Comparison of ENCODE assay signal across 9 cellular contexts in the genomic region with DNA sequence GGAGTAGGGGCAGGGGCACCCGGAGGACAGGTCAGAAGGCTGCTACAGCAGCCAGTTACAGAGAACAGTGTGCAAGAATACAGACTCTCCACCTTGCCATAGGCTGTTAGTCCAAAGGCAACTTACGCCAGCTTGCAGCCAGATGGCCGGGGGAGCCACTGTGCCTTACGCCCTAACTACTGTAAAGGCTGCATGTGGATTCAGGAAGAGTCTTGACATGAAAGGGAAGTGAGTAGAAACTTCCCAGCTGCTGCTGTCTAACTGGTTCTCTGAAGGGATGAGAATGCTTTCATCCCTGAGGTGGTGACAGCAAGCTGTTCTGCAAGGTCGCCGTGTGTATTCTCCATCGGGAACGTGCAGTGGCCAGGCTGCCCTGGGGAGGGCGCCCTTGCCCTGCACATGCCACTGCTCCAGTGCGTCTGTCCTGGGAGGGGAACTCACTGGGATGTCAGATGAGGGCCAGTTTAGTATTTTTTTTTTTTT. TPM values are rescaled to one million over a fixed set of nuclear protein-coding genes. Genes with fewer than 3 reads are reported as not detected.
A peak's percentile ranks its signal among the peaks of the same experiment; 100 is the strongest.
DNase-seq lines count a peak whose midpoint lies in the region; ATAC-seq and TF ChIP-seq lines count a peak whose summit lies in the region.
"Had no signal": no experiment of that assay in that cellular context is flagged by ENCODE, and none has a peak within 500 bp of the region (broad histone marks: within the 10 kb centered on the region; RNA-seq: fewer than 3 reads in every experiment).

No MANE protein-coding gene starts in this region.

- intact Hi-C loops in uterus (cut with DNase I; ENCODE audit: low total_unique reads): no loop called here

- DNase-seq in NCI-H2196 (lab: John Stamatoyannopoulos, UW; ENCODE audit: unreplicated experiment) (peak; percentile 30), NCI-H2196 treated with DMSO at 0.1 percent for 48 hours (lab: John Stamatoyannopoulos, UW; ENCODE audit: unreplicated experiment) (no peak), NCI-H69 (lab: John Stamatoyannopoulos, UW) (peak; percentile 46), cerebellar cortex (ENCODE audit: low spot score) (peak; percentile 48), lung (ENCODE audit: low spot score) (no peak), uterus (peak in 1 of 2 donors; percentile 21), cerebellar nuclear complex (lab: John Stamatoyannopoulos, UW) (no peak), OCI-M2 (lab: John Stamatoyannopoulos, UW; ENCODE audit: unreplicated experiment) (no peak)

- H3K36me3 ChIP-seq in lung (ENCODE audit: control insufficient read depth in 2 of 2, insufficient read depth in 2 of 2, low read length in 2 of 2) (peaks cover 0 to 5% of the 10 kb centered on the region in 2 donors), uterus (no peaks in the 10 kb centered on the region)

- H3K27ac ChIP-seq in lung (ENCODE audit: low read depth in 1 of 2, low read length in 1 of 2): no peak overlapping the region
- no peak overlapping the region for H3K27ac ChIP-seq in uterus
- H3K27ac ChIP-seq: BLaER1 treated with 17β-estradiol and CSF1 and Interleukin-3, amounts not matched to agents 10 nM and 100 nM had no signal

- WGBS in lung, 2 donors: 52 to 59% methylated on average over 10 of the region's 10 CpGs

- no peak for ATAC-seq in lung (ENCODE audit: insufficient read depth, low FRiP score)

- TF ChIP-seq CTCF in lung (IDR thresholded peaks at IDR 0.05; ENCODE audit: control extremely low read depth, extremely low read depth) (peak; percentile 16), uterus (IDR thresholded peaks at IDR 0.05) (peak; percentile 34 to 52 (median 46))

- H3K4me3 ChIP-seq in lung (no peak overlapping the region), uterus (no peak overlapping the region)
- H3K4me3 ChIP-seq: BLaER1 treated with 17β-estradiol and CSF1 and Interleukin-3, amounts not matched to agents 10 nM and 100 nM had no signal

- H3K4me1 ChIP-seq in lung (ENCODE audit: control insufficient read depth in 2 of 2, insufficient read depth in 2 of 2, low read length in 2 of 2): peaks cover 0 to 3% of the 10 kb centered on the region in 2 donors
- H3K4me1 ChIP-seq in uterus: no peaks in the 10 kb centered on the region

- H3K27me3 ChIP-seq in lung (ENCODE audit: control insufficient read depth, insufficient read depth) (no peaks in the 10 kb centered on the region), uterus (no peaks in the 10 kb centered on the region)
- H3K27me3 ChIP-seq: BLaER1 treated with 17β-estradiol and CSF1 and Interleukin-3, amounts not matched to agents 10 nM and 100 nM had no signal

- no peak for TF ChIP-seq POLR2A in uterus (IDR thresholded peaks at IDR 0.05)

- no peaks in the 10 kb centered on the region for H3K9me3 ChIP-seq in lung (ENCODE audit: control insufficient read depth in 2 of 2, insufficient read depth in 1 of 2, low read length in 1 of 2)
- no peaks in the 10 kb centered on the region for H3K9me3 ChIP-seq in uterus
- H3K9me3 ChIP-seq: BLaER1 treated with 17β-estradiol and CSF1 and Interleukin-3, amounts not matched to agents 10 nM and 100 nM had no signal

RNA-seq across cellular contexts. Expression of gene LYRM4, which starts 46.1 kb away (rescaled TPM):
- total RNA-seq in lung: 10 to 100 TPM; 15.8 to 22.5 TPM
- 10 to 100 TPM; 15.2 to 23.2 TPM for polyA plus RNA-seq in lung
- total RNA-seq in uterus: 10 to 100 TPM in 2 of 4 donors, 1 to 10 TPM in 2; 3.1 to 33.0 (median 15.7) TPM

RNA-seq across cellular contexts. Expression of gene FARS2, which starts 46.7 kb away (rescaled TPM):
- total RNA-seq in lung (10 to 100 TPM; 26.4 to 31.4 TPM), uterus (10 to 100 TPM; 14.4 to 32.5 (median 25.6) TPM)
- 10 to 100 TPM in 1 of 2 donors, 1 to 10 TPM in 1; 9.2 to 12.5 TPM for polyA plus RNA-seq in lung

Comparison
In these comparisons a context has a peak if more than half of its experiments do, and no peak if none do; other contexts are left out.
1. DNase-seq: peak in NCI-H2196 (single experiment), NCI-H69 (single experiment) and cerebellar cortex (single experiment); none in NCI-H2196 treated with DMSO at 0.1 percent for 48 hours (single experiment), lung (single experiment), cerebellar nuclear complex (0 of 2) and OCI-M2 (single experiment).